In the genomic region with DNA sequence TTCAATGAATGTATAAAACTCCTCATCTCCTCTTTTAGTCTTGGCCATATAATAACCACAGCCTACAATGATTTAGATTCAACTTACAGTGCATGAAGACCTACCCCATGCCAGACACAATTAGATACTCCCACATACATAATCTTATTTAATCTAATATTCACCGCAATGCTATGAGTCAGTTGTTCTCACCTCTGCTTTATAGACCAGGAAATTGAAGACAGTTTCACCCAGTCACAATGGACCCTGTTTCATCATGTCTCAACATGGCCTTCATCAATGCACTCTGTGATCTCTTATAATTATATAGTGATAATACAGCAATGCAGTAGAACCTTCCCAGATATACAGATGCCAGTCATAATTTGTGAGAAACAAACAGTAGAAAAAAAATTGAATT, we compare ENCODE assay signal across 25 cellular contexts.
DNase-seq lines count a peak whose midpoint lies in the region; ATAC-seq, FAIRE-seq and TF ChIP-seq lines count a peak whose summit lies in the region.
"Had no signal": no experiment of that assay in that cellular context is flagged by ENCODE, and none has a peak within 500 bp of the region (broad histone marks: within the 10 kb centered on the region; RNA-seq: fewer than 3 reads in every experiment).

No MANE protein-coding gene starts in this region.

- no peak overlapping the region for H3K4me2 ChIP-seq in mammary epithelial cell (ENCODE audit: insufficient read depth, low read depth, low read length)
- H3K4me2 ChIP-seq: A549; BLaER1 treated with 17β-estradiol and CSF1 and Interleukin-3, amounts not matched to agents 10 nM and 100 nM had no signal

- 100% methylated on average over 1 of the region's 1 CpG for WGBS in mammary epithelial cell (ENCODE audit: low coverage, missing lambda C conversion rate)

- CTCF ChIA-PET in mammary epithelial cell (lab: Charles Lee; ENCODE audit: low non-redundant PET): no interaction called here

- H3K9me3 ChIP-seq in mammary epithelial cell (replicated peaks; ENCODE audit: insufficient read depth, low read length) (no peaks in the 10 kb centered on the region), breast epithelium (no peaks in the 10 kb centered on the region)
- H3K9me3 ChIP-seq: A549 had no signal

- H3K36me3 ChIP-seq in mammary epithelial cell (ENCODE audit: insufficient read depth, low read length) (no peaks in the 10 kb centered on the region), breast epithelium (no peaks in the 10 kb centered on the region)
- H3K36me3 ChIP-seq: BLaER1 treated with 17β-estradiol and CSF1 and Interleukin-3, amounts not matched to agents 10 nM and 100 nM had no signal

- intact Hi-C loops in mammary epithelial cell (cut with micrococcal nuclease) (no loop called here), breast epithelium (cut with DNase I; ENCODE audit: low total_unique reads) (no loop called here), CD14-positive monocyte (cut with micrococcal nuclease) (no loop called here)

- H3K79me2 ChIP-seq in mammary epithelial cell (ENCODE audit: insufficient read depth, low read length): no peaks in the 10 kb centered on the region

- H3K9me3 Mint-ChIP-seq in CD14-positive monocyte: peaks cover 0 to 10% (median 5%) of the 10 kb centered on the region in 7 donors

- no peak overlapping the region for H2AFZ ChIP-seq in mammary epithelial cell (ENCODE audit: low read depth, low read length)

- no peaks in the 10 kb centered on the region for H3K36me3 Mint-ChIP-seq in CD14-positive monocyte
- H3K36me3 Mint-ChIP-seq: CD4-positive, alpha-beta memory T cell; CD4-positive, CD25-positive, alpha-beta regulatory T cell; CD8-positive, alpha-beta memory T cell had no signal

- H3K4me3 ChIP-seq in mammary epithelial cell (replicated peaks in 1 of 3; ENCODE audit: insufficient read depth in 1 of 3, low read depth in 2 of 3, low read length in 3 of 3) (no peak overlapping the region), breast epithelium (no peak overlapping the region)
- H3K4me3 ChIP-seq: A549; BLaER1 treated with 17β-estradiol and CSF1 and Interleukin-3, amounts not matched to agents 10 nM and 100 nM; GM12878 had no signal

- TF ChIP-seq CTCF in mammary epithelial cell (conservative IDR thresholded peaks at IDR 0.05 in 1 of 2, IDR thresholded peaks at IDR 0.05 in 1 of 2; ENCODE audit: extremely low read depth in 1 of 2, insufficient read depth in 1 of 2, low read depth in 1 of 2, low read length in 2 of 2) (no peak), breast epithelium (IDR thresholded peaks at IDR 0.05) (no peak), foreskin keratinocyte (conservative IDR thresholded peaks at IDR 0.05) (no peak), CD14-positive monocyte (IDR thresholded peaks at IDR 0.05) (no peak)

- no peak overlapping the region for H3K27ac ChIP-seq in mammary epithelial cell (ENCODE audit: insufficient read depth, low read depth, low read length)
- H3K27ac ChIP-seq in breast epithelium: no peak overlapping the region
- no peak overlapping the region for H3K27ac ChIP-seq in epithelial cell of prostate
- H3K27ac ChIP-seq in foreskin keratinocyte: no peak overlapping the region
- H3K27ac ChIP-seq: 22Rv1; A549; BLaER1 treated with 17β-estradiol and CSF1 and Interleukin-3, amounts not matched to agents 10 nM and 100 nM; C4-2B had no signal

- dilution Hi-C loops in mammary epithelial cell (cut with HindIII; ENCODE audit: low sequenced_read_pairs): no loop called here

- H3K4me3 Mint-ChIP-seq in CD14-positive monocyte: no peak overlapping the region
- H3K4me3 Mint-ChIP-seq: B cell; CD4-positive, alpha-beta memory T cell; CD4-positive, CD25-positive, alpha-beta regulatory T cell; CD8-positive, alpha-beta memory T cell had no signal

- in situ Hi-C loops in mammary epithelial cell (cut with MboI; ENCODE audit: low sequenced_read_pairs in 2 of 2): no loop called here

- no peak for FAIRE-seq in GM12891 (lab: Jason Lieb, UNC)
- FAIRE-seq: A549, GM12878, GM19239 had no signal

- H3K9ac ChIP-seq in mammary epithelial cell (ENCODE audit: insufficient read depth, low read length): no peak overlapping the region
- H3K9ac ChIP-seq: BLaER1 treated with 17β-estradiol and CSF1 and Interleukin-3, amounts not matched to agents 10 nM and 100 nM had no signal

- no peak overlapping the region for H3K27ac Mint-ChIP-seq in CD14-positive monocyte
- H3K27ac Mint-ChIP-seq: B cell; CD4-positive, alpha-beta memory T cell; CD4-positive, CD25-positive, alpha-beta regulatory T cell; CD8-positive, alpha-beta memory T cell had no signal

- ATAC-seq in foreskin keratinocyte: peak; percentile 27
- ATAC-seq: A549, GM12878 had no signal

- H3K4me1 Mint-ChIP-seq in CD14-positive monocyte: no peaks in the 10 kb centered on the region
- H3K4me1 Mint-ChIP-seq: CD4-positive, alpha-beta memory T cell; CD4-positive, CD25-positive, alpha-beta regulatory T cell; CD8-positive, alpha-beta memory T cell had no signal

- H3K4me1 ChIP-seq in mammary epithelial cell (ENCODE audit: insufficient read depth, low read length) (no peaks in the 10 kb centered on the region), breast epithelium (no peaks in the 10 kb centered on the region), foreskin keratinocyte (peaks cover 4% of the 10 kb centered on the region)
- H3K4me1 ChIP-seq: A549; BLaER1 treated with 17β-estradiol and CSF1 and Interleukin-3, amounts not matched to agents 10 nM and 100 nM had no signal

- no peaks in the 10 kb centered on the region for H4K20me1 ChIP-seq in mammary epithelial cell (ENCODE audit: insufficient read depth, low read length)
- H4K20me1 ChIP-seq: BLaER1 treated with 17β-estradiol and CSF1 and Interleukin-3, amounts not matched to agents 10 nM and 100 nM had no signal

- no peak for TF ChIP-seq POLR2A in breast epithelium (IDR thresholded peaks at IDR 0.05)
- TF ChIP-seq POLR2A in GM12891 (IDR thresholded peaks at IDR 0.05; ENCODE audit: low read depth, low read length): no peak

- no TSS peak for BruUV-seq in mammary epithelial cell (replicated peaks; lab: Mats Ljungman, UMichigan)

- H3K27me3 ChIP-seq in mammary epithelial cell (ENCODE audit: insufficient read depth, low read length): no peaks in the 10 kb centered on the region
- H3K27me3 ChIP-seq in breast epithelium: no peaks in the 10 kb centered on the region
- no peaks in the 10 kb centered on the region for H3K27me3 ChIP-seq in foreskin keratinocyte
- H3K27me3 ChIP-seq: BLaER1 treated with 17β-estradiol and CSF1 and Interleukin-3, amounts not matched to agents 10 nM and 100 nM had no signal

- peaks cover 0 to 3% (median 2%) of the 10 kb centered on the region in 3 donors for H3K27me3 Mint-ChIP-seq in CD14-positive monocyte (ENCODE audit: low read depth in 3 of 3)
- H3K27me3 Mint-ChIP-seq: CD4-positive, CD25-positive, alpha-beta regulatory T cell; CD8-positive, alpha-beta memory T cell had no signal

- DNase-seq in mammary epithelial cell (peak; percentile 3), breast epithelium (ENCODE audit: low spot score in 2 of 2) (no peak), epithelial cell of prostate (ENCODE audit: low read depth, low spot score) (peak; percentile 24), foreskin keratinocyte (peak; percentile 1 to 4), GM12891 (ENCODE audit: insufficient read length, low spot score) (no peak), CD14-positive monocyte (ENCODE audit: low spot score) (no peak)
- DNase-seq in stimulated activated CD4-positive, alpha-beta T cell treated with anti-CD3 and anti-CD28 coated beads, Interleukin-4, amount 100 ng/mL, for 24 hours: no peak
- DNase-seq: AML-193; CD4-positive, alpha-beta memory T cell; CD4-positive, CD25-positive, alpha-beta regulatory T cell; CD8-positive, alpha-beta memory T cell; COR-L47; DMS 273 treated with DMSO at 0.1 percent for 48 hours; DMS153; DMS79; DND-41; EL; GDM1 had no signal

TF ChIP-seq in GM12891, 5 proteins besides CTCF, POLR2A, EP300 and RAD21:
- no peak for TF ChIP-seq PAX5 (IDR thresholded peaks at IDR 0.05; ENCODE audit: insufficient read depth, low read length, severe bottlenecking)
- TF ChIP-seq SPI1 (IDR thresholded peaks at IDR 0.05; ENCODE audit: low read depth, low read length): no peak

Comparison
In these comparisons a context has a peak if more than half of its experiments do, and no peak if none do; other contexts are left out.
1. DNase-seq: peak in mammary epithelial cell (single experiment), epithelial cell of prostate (single experiment) and foreskin keratinocyte (2 of 2); none in breast epithelium (0 of 2), GM12891 (single experiment), stimulated activated CD4-positive, alpha-beta T cell treated with anti-CD3 and anti-CD28 coated beads, Interleukin-4, amount 100 ng/mL, for 24 hours (single experiment) and CD14-positive monocyte (single experiment).